ENCODE assay signal across 15 cellular contexts in genomic region chr17:31491794-31492171, GRCh38.
A peak's percentile ranks its signal among the peaks of the same experiment; 100 is the strongest.
DNase-seq lines count a peak whose midpoint lies in the region; ATAC-seq, FAIRE-seq and TF ChIP-seq lines count a peak whose summit lies in the region.
"Had no signal": no experiment of that assay in that cellular context is flagged by ENCODE, and none has a peak within 500 bp of the region (broad histone marks: within the 10 kb centered on the region; RNA-seq: fewer than 3 reads in every experiment).

No MANE protein-coding gene starts in this region.

- H3F3A ChIP-seq in OCI-LY1 (ENCODE audit: insufficient read depth, low read length) = no peaks in the 10 kb centered on the region

- H3K27ac ChIP-seq in OCI-LY1 (ENCODE audit: low read depth, low read length, poor library complexity, severe bottlenecking) (peak overlapping the region; percentile 97), small intestine (ENCODE audit: low read depth in 1 of 2, low read length in 1 of 2) (peak overlapping the region; percentile 75 to 89)
- peak overlapping the region; percentile 85 for H3K27ac ChIP-seq in effector memory CD4-positive, alpha-beta T cell (ENCODE audit: insufficient read depth, low read length, poor library complexity, severe bottlenecking)
- H3K27ac ChIP-seq: right atrium auricular region had no signal

- H3K9ac ChIP-seq in OCI-LY1 (ENCODE audit: low read length) = no peak overlapping the region; the same call in 1 of the 2 replicates

- H3K27me3 ChIP-seq in OCI-LY1 (ENCODE audit: insufficient read depth, low read length) (no peaks in the 10 kb centered on the region), small intestine (ENCODE audit: control insufficient read depth in 2 of 2, insufficient read depth in 2 of 2, low read length in 2 of 2) (no peaks in the 10 kb centered on the region)
- H3K27me3 ChIP-seq in effector memory CD4-positive, alpha-beta T cell (replicated peaks; ENCODE audit: control insufficient read depth, insufficient read depth, low read length, poor library complexity, severe bottlenecking) = no peaks in the 10 kb centered on the region
- H3K27me3 ChIP-seq: right atrium auricular region had no signal

- H3K9me3 ChIP-seq in OCI-LY1 (ENCODE audit: low read length) (no peaks in the 10 kb centered on the region), small intestine (ENCODE audit: control insufficient read depth, low read depth) (no peaks in the 10 kb centered on the region)
- H3K9me3 ChIP-seq in effector memory CD4-positive, alpha-beta T cell (ENCODE audit: control insufficient read depth, low read length) = no peaks in the 10 kb centered on the region
- H3K9me3 ChIP-seq: heart left ventricle, right atrium auricular region had no signal

- no peak for ATAC-seq in HG03025 (IDR thresholded peaks at IDR 0.05; ENCODE audit: low FRiP score, unreplicated experiment)
- ATAC-seq: heart left ventricle had no signal

- H3K4me1 ChIP-seq in OCI-LY1 (ENCODE audit: insufficient read depth, low read length, severe bottlenecking) (peaks cover 86% of the 10 kb centered on the region), small intestine (ENCODE audit: control insufficient read depth in 2 of 2, insufficient read depth in 1 of 2, low read depth in 1 of 2, low read length in 1 of 2) (peaks cover 26 to 29% of the 10 kb centered on the region in 2 donors)
- peaks cover 87% of the 10 kb centered on the region for H3K4me1 ChIP-seq in effector memory CD4-positive, alpha-beta T cell (ENCODE audit: control insufficient read depth, insufficient read depth, low read length, poor library complexity, severe bottlenecking)

- H4K20me1 ChIP-seq in OCI-LY1 (ENCODE audit: insufficient read depth, low read length) = no peaks in the 10 kb centered on the region

- peak overlapping the region; percentile 75 for H3K4me3 Mint-ChIP-seq in T-helper 2 cell treated with Interferon-gamma antibody and Interleukin-4, amounts not matched to agents 5 μg/mL and 100 μg/mL, for 36 hours

- H3K4me2 ChIP-seq in OCI-LY1 (ENCODE audit: low read length) = peak overlapping the region; percentile 50; the same call in 1 of the 2 replicates

- no peaks in the 10 kb centered on the region for H3K27me3 Mint-ChIP-seq in T-helper 2 cell treated with Interferon-gamma antibody and Interleukin-4, amounts not matched to agents 5 μg/mL and 100 μg/mL, for 36 hours (ENCODE audit: low read depth)

- H2AFZ ChIP-seq in OCI-LY1 (ENCODE audit: low read length) = no peak overlapping the region

- peak overlapping the region; percentile 30 for H3K4me3 ChIP-seq in OCI-LY1 (ENCODE audit: low read depth, low read length, poor library complexity, severe bottlenecking)
- no peak overlapping the region for H3K4me3 ChIP-seq in effector memory CD4-positive, alpha-beta T cell (ENCODE audit: insufficient read depth, low read depth, low read length, poor library complexity, severe bottlenecking)
- H3K4me3 ChIP-seq in small intestine (ENCODE audit: low read depth in 1 of 2, low read length in 2 of 2) = no peak overlapping the region
- H3K4me3 ChIP-seq: heart left ventricle, right atrium auricular region had no signal

- no peaks in the 10 kb centered on the region for H3K9me3 Mint-ChIP-seq in T-helper 2 cell treated with Interferon-gamma antibody and Interleukin-4, amounts not matched to agents 5 μg/mL and 100 μg/mL, for 36 hours

- H3K79me2 ChIP-seq in OCI-LY1 (ENCODE audit: insufficient read depth, low read length) = 0 out of 2 replicates have a peak, but pooled peaks cover 3% of the 10 kb centered on the region

- FAIRE-seq in small intestine (lab: Jason Lieb, UNC) (no peak), GM12892 (lab: Jason Lieb, UNC) (no peak)
- FAIRE-seq: G401.6 had no signal

- peaks cover 68% of the 10 kb centered on the region for H3K4me1 Mint-ChIP-seq in T-helper 2 cell treated with Interferon-gamma antibody and Interleukin-4, amounts not matched to agents 5 μg/mL and 100 μg/mL, for 36 hours (ENCODE audit: low read depth)

- no peaks in the 10 kb centered on the region for H3K36me3 ChIP-seq in OCI-LY1 (ENCODE audit: insufficient read depth, low read length)
- H3K36me3 ChIP-seq in effector memory CD4-positive, alpha-beta T cell (ENCODE audit: control insufficient read depth, insufficient read depth, low read length) = no peaks in the 10 kb centered on the region
- H3K36me3 ChIP-seq in small intestine (ENCODE audit: control insufficient read depth in 2 of 2, insufficient read depth in 2 of 2, low read length in 2 of 2) = no peaks in the 10 kb centered on the region
- H3K36me3 ChIP-seq: heart left ventricle, right atrium auricular region had no signal

- no peaks in the 10 kb centered on the region for H3K9me2 ChIP-seq in OCI-LY1 (ENCODE audit: low read depth, low read length)

- 44 to 62% (median 53%) methylated on average over 13 of the region's 13 CpGs for WGBS in small intestine, 3 donors

- no peaks in the 10 kb centered on the region for H3K36me3 Mint-ChIP-seq in T-helper 2 cell treated with Interferon-gamma antibody and Interleukin-4, amounts not matched to agents 5 μg/mL and 100 μg/mL, for 36 hours (ENCODE audit: low read depth)

- no peak for TF ChIP-seq POLR2A in GM12892 (IDR thresholded peaks at IDR 0.05; ENCODE audit: low read depth, low read length)

- TF ChIP-seq CTCF in OCI-LY1 (IDR thresholded peaks at IDR 0.05; ENCODE audit: low read length) = no peak

- peak overlapping the region; percentile 70 for H3K27ac Mint-ChIP-seq in T-helper 2 cell treated with Interferon-gamma antibody and Interleukin-4, amounts not matched to agents 5 μg/mL and 100 μg/mL, for 36 hours

- DNase-seq in T-helper 2 cell treated with Interferon-gamma antibody and Interleukin-4, amounts not matched to agents 5 μg/mL and 100 μg/mL, for 36 hours (ENCODE audit: low spot score) = no peak
- no peak for DNase-seq in T-helper 2 cell
- DNase-seq in effector memory CD4-positive, alpha-beta T cell = no peak
- DNase-seq in small intestine = peak; percentile 48
- DNase-seq in HUDEP-2 (lab: John Stamatoyannopoulos, UW; ENCODE audit: unreplicated experiment in 76 of 76) = no peak
- DNase-seq in GM12892 (ENCODE audit: insufficient read length) = no peak
- DNase-seq: ACHN; activated naive CD4-positive, alpha-beta T cell treated with Interleukin-2 at 50 U/mL for 16 hours; dermis blood vessel endothelial cell; NCI-H2107 had no signal
